Comparison of ENCODE assay signal across 17 cellular contexts in the genomic region with DNA sequence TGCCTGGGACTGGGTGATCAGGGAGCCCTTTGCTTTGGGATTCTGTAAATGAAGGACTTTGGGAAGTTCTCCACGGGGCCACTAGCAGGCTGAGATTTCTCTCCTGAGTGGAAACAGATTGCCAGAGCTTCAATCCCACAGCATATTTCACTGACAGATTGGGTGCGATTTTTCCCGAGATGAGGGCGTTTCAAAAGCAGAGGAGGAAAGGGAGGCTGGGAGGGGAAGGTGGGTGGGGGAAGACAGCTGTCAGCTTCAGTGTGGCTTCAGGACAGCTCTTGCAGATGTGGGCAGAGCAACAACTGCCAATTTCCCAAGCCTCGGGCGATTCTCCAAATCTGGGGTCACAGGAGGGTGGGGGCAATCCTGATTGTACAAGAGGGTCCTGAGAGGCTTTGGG.
DNase-seq lines count a peak whose midpoint lies in the region; ATAC-seq and TF ChIP-seq lines count a peak whose summit lies in the region.
"Had no signal": no experiment of that assay in that cellular context is flagged by ENCODE, and none has a peak within 500 bp of the region (broad histone marks: within the 10 kb centered on the region; RNA-seq: fewer than 3 reads in every experiment).

No MANE protein-coding gene starts in this region.

- no peak for ATAC-seq in stimulated activated naive CD8-positive, alpha-beta T cell treated with anti-CD3 and anti-CD28 coated beads, Interleukin-15, Interleukin-2, amounts not matched to agents 100 U/mL and 50 U/mL, for 24 hours
- ATAC-seq: GM12878, HCT116, PC-3 had no signal

- no peak for TF ChIP-seq CTCF in GM10266 (IDR thresholded peaks at IDR 0.05; ENCODE audit: control insufficient read depth, insufficient read depth, low read depth, missing control alignments)

- intact Hi-C loops in head of caudate nucleus (cut with DNase I), result no loop called here

- peak; percentile 0 for DNase-seq in NCI-H2171 treated with DMSO at 0.1 percent for 48 hours (lab: John Stamatoyannopoulos, UW)
- no peak for DNase-seq in NCI-H2171 (lab: John Stamatoyannopoulos, UW)
- DNase-seq in NCI-H1105 (lab: John Stamatoyannopoulos, UW), result peak; percentile 3
- DNase-seq in head of caudate nucleus, result peak in 41 of 42 donors; percentile 15 to 86 (median 52)
- DNase-seq in putamen (ENCODE audit: low spot score), result peak; percentile 82
- DNase-seq in stimulated activated naive CD8-positive, alpha-beta T cell treated with anti-CD3 and anti-CD28 coated beads, Interleukin-15, Interleukin-2, amounts not matched to agents 100 U/mL and 50 U/mL, for 24 hours, result no peak
- DNase-seq in OCI-M2 (lab: John Stamatoyannopoulos, UW; ENCODE audit: unreplicated experiment), result no peak
- DNase-seq in GM10266 (ENCODE audit: extremely low spot score), result no peak
- DNase-seq: Calu3; CD4-positive, alpha-beta memory T cell; DMS79 treated with DMSO at 0.1 percent for 48 hours; NCI-H1417 treated with DMSO at 0.1 percent for 48 hours; NCI-H2081; NCI-H2227 treated with DMSO at 0.1 percent for 48 hours; PC-3 had no signal

Comparison
In these comparisons a context has a peak if more than half of its experiments do, and no peak if none do; other contexts are left out.
1. DNase-seq: peak in NCI-H2171 treated with DMSO at 0.1 percent for 48 hours (single experiment), NCI-H1105 (single experiment), head of caudate nucleus (41 of 42) and putamen (single experiment); none in NCI-H2171 (single experiment), stimulated activated naive CD8-positive, alpha-beta T cell treated with anti-CD3 and anti-CD28 coated beads, Interleukin-15, Interleukin-2, amounts not matched to agents 100 U/mL and 50 U/mL, for 24 hours (single experiment), OCI-M2 (single experiment) and GM10266 (single experiment).